19 cellular contexts compared by ENCODE assay signal in genomic region chr7:108406474-108406873, GRCh38. TPM values are rescaled to one million over a fixed set of nuclear protein-coding genes. Genes with fewer than 3 reads are reported as not detected.
A peak's percentile ranks its signal among the peaks of the same experiment; 100 is the strongest.
DNase-seq lines count a peak whose midpoint lies in the region; ATAC-seq and TF ChIP-seq lines count a peak whose summit lies in the region.
"Had no signal": no experiment of that assay in that cellular context is flagged by ENCODE, and none has a peak within 500 bp of the region (broad histone marks: within the 10 kb centered on the region; RNA-seq: fewer than 3 reads in every experiment).

No MANE protein-coding gene starts in this region.

- H3K4me3 ChIP-seq in upper lobe of right lung, result no peak overlapping the region
- H3K4me3 ChIP-seq: thoracic aorta had no signal

- H3K9me3 Mint-ChIP-seq in natural killer cell treated with Interleukin-12 subunit alpha and Interleukin-12 subunit beta and Interleukin-15 and Interleukin-18, amount 100 ng/mL, for 72 hours, result no peaks in the 10 kb centered on the region
- H3K9me3 Mint-ChIP-seq: activated naive CD8-positive, alpha-beta T cell treated with anti-CD3 and anti-CD28 coated beads for 36 hours; WTC11 had no signal

- no peak overlapping the region for H3K27ac ChIP-seq in upper lobe of right lung
- H3K27ac ChIP-seq: thoracic aorta had no signal

- no peak for ATAC-seq in upper lobe of right lung
- ATAC-seq in natural killer cell treated with Interleukin-12 subunit alpha and Interleukin-12 subunit beta and Interleukin-15 and Interleukin-18, amount 100 ng/mL, for 72 hours, result no peak
- ATAC-seq in HG03280 (IDR thresholded peaks at IDR 0.05; ENCODE audit: unreplicated experiment), result no peak
- ATAC-seq: left ventricle myocardium superior, WTC11 had no signal

- H3K9me3 ChIP-seq in upper lobe of right lung, result no peaks in the 10 kb centered on the region
- H3K9me3 ChIP-seq: thoracic aorta had no signal

- no peaks in the 10 kb centered on the region for H3K27me3 ChIP-seq in upper lobe of right lung

- no peaks in the 10 kb centered on the region for H3K4me1 Mint-ChIP-seq in natural killer cell treated with Interleukin-12 subunit alpha and Interleukin-12 subunit beta and Interleukin-15 and Interleukin-18, amount 100 ng/mL, for 72 hours (ENCODE audit: low read depth in 2 of 2)
- H3K4me1 Mint-ChIP-seq: WTC11 had no signal

- H3K27ac Mint-ChIP-seq in natural killer cell treated with Interleukin-12 subunit alpha and Interleukin-12 subunit beta and Interleukin-15 and Interleukin-18, amount 100 ng/mL, for 72 hours, result no peak overlapping the region
- H3K27ac Mint-ChIP-seq: activated naive CD8-positive, alpha-beta T cell treated with anti-CD3 and anti-CD28 coated beads for 36 hours had no signal

- no peaks in the 10 kb centered on the region for H3K36me3 ChIP-seq in upper lobe of right lung
- H3K36me3 ChIP-seq: thoracic aorta had no signal

- no peaks in the 10 kb centered on the region for H3K36me3 Mint-ChIP-seq in natural killer cell treated with Interleukin-12 subunit alpha and Interleukin-12 subunit beta and Interleukin-15 and Interleukin-18, amount 100 ng/mL, for 72 hours
- H3K36me3 Mint-ChIP-seq: activated naive CD8-positive, alpha-beta T cell treated with anti-CD3 and anti-CD28 coated beads for 36 hours; WTC11 had no signal

- TF ChIP-seq CTCF in upper lobe of right lung (IDR thresholded peaks at IDR 0.05), result no peak

- H3K4me1 ChIP-seq in upper lobe of right lung, result no peaks in the 10 kb centered on the region

- intact Hi-C loops in upper lobe of right lung (cut with DNase I), result no loop called here

- peak; percentile 33 for DNase-seq in NCI-H1694 treated with DMSO at 0.1 percent for 48 hours (lab: John Stamatoyannopoulos, UW)
- DNase-seq in NCI-H1694 (lab: John Stamatoyannopoulos, UW), result no peak
- DNase-seq in RPMI8226, result peak; percentile 46
- DNase-seq in fibroblast of gingiva (ENCODE audit: low read depth), result peak; percentile 97
- DNase-seq in renal cortical epithelial cell (ENCODE audit: low read depth), result peak; percentile 88
- DNase-seq in upper lobe of right lung, result no peak
- no peak for DNase-seq in natural killer cell treated with Interleukin-12 subunit alpha and Interleukin-12 subunit beta and Interleukin-15 and Interleukin-18, amount 100 ng/mL, for 72 hours (ENCODE audit: low spot score)
- DNase-seq: 8988T; activated naive CD8-positive, alpha-beta T cell treated with anti-CD3 and anti-CD28 coated beads for 36 hours; effector CD4-positive, alpha-beta T cell; hippocampal formation; left ventricle myocardium superior; occipital lobe; OCI-M1; stimulated activated CD4-positive, alpha-beta T cell treated with anti-CD3 and anti-CD28 coated beads, Interleukin-12 subunit alpha, Interleukin-12 subunit beta, amount 100 ng/mL, for 4 hours; SW 1271 had no signal

- peaks cover 0 to 3% of the 10 kb centered on the region in 2 donors for H3K27me3 Mint-ChIP-seq in natural killer cell treated with Interleukin-12 subunit alpha and Interleukin-12 subunit beta and Interleukin-15 and Interleukin-18, amount 100 ng/mL, for 72 hours
- H3K27me3 Mint-ChIP-seq: activated naive CD8-positive, alpha-beta T cell treated with anti-CD3 and anti-CD28 coated beads for 36 hours had no signal

- no peak overlapping the region for H3K4me3 Mint-ChIP-seq in natural killer cell treated with Interleukin-12 subunit alpha and Interleukin-12 subunit beta and Interleukin-15 and Interleukin-18, amount 100 ng/mL, for 72 hours
- H3K4me3 Mint-ChIP-seq: activated naive CD8-positive, alpha-beta T cell treated with anti-CD3 and anti-CD28 coated beads for 36 hours; WTC11 had no signal

RNA-seq across cellular contexts. Expression of gene NRCAM, which starts 49.8 kb away (rescaled TPM):
- total RNA-seq in renal cortical epithelial cell (116 and 254 TPM in 2 replicates), upper lobe of right lung (2.0 TPM)
- not detected for total RNA-seq in natural killer cell treated with Interleukin-12 subunit alpha and Interleukin-12 subunit beta and Interleukin-15 and Interleukin-18, amount 100 ng/mL, for 72 hours

Comparison
In these comparisons a context has a peak if more than half of its experiments do, and no peak if none do; other contexts are left out.
1. DNase-seq: peak in NCI-H1694 treated with DMSO at 0.1 percent for 48 hours (single experiment), RPMI8226 (single experiment), fibroblast of gingiva (single experiment) and renal cortical epithelial cell (single experiment); none in NCI-H1694 (single experiment), upper lobe of right lung (single experiment) and natural killer cell treated with Interleukin-12 subunit alpha and Interleukin-12 subunit beta and Interleukin-15 and Interleukin-18, amount 100 ng/mL, for 72 hours (single experiment).
2. RNA of gene NRCAM, which starts 49.8 kb away (total RNA-seq): 116 to 254 TPM in renal cortical epithelial cell; 2.0 TPM in upper lobe of right lung (single experiment) and not detected in natural killer cell treated with Interleukin-12 subunit alpha and Interleukin-12 subunit beta and Interleukin-15 and Interleukin-18, amount 100 ng/mL, for 72 hours; every median in the first group is over 10 times any median in the second.